31 cellular contexts compared by ENCODE assay signal in genomic region chr17:58158181-58158580, GRCh38. TPM values are rescaled to one million over a fixed set of nuclear protein-coding genes. Genes with fewer than 3 reads are reported as not detected.
"Had no signal": no experiment of that assay in that cellular context is flagged by ENCODE, and none has a peak within 500 bp of the region (broad histone marks: within the 10 kb centered on the region; RNA-seq: fewer than 3 reads in every experiment).

No MANE protein-coding gene starts in this region.

- DNase-seq: activated CD4-positive, alpha-beta T cell treated with anti-CD3 and anti-CD28 coated beads, Interleukin-2, amount 10 ng/mL, durations not matched to agents 24 days and 14 days; activated CD4-positive, CD25-positive, alpha-beta regulatory T cell; activated CD4-positive, CD25-positive, alpha-beta regulatory T cell treated with anti-CD3 and anti-CD28 coated beads, Interleukin-2, amount 50 U/mL, for 72 hours; activated CD8-positive, alpha-beta memory T cell treated with anti-CD3 and anti-CD28 coated beads, Interleukin-2, amount 10 ng/mL, durations not matched to agents 7 days and 5 days; activated CD8-positive, alpha-beta memory T cell treated with anti-CD3 and anti-CD28 coated beads, Interleukin-2, amount 50 U/mL, for 4 hours; activated CD8-positive, alpha-beta T cell treated with anti-CD3 and anti-CD28 coated beads, Interleukin-2, amount 10 ng/mL, durations not matched to agents 7 days and 5 days; activated gamma-delta T cell; activated naive CD4-positive, alpha-beta T cell treated with anti-CD3 and anti-CD28 coated beads, Interleukin-2, amount 10 ng/mL, durations not matched to agents 7 days and 5 days; activated T-cell treated with anti-CD3 and anti-CD28 coated beads, Interleukin-2, amount 50 U/mL, for 1 hour; central memory CD4-positive, alpha-beta T cell; effector memory CD4-positive, alpha-beta T cell; erythroblast; foreskin keratinocyte; gastrocnemius medialis; heart right ventricle had no signal

- H3K27ac ChIP-seq: ascending aorta, breast epithelium, cardiac muscle cell, coronary artery, dorsolateral prefrontal cortex, esophagus muscularis mucosa, foreskin keratinocyte, gastrocnemius medialis, heart right ventricle had no signal

- H3K27me3 ChIP-seq: ascending aorta had no signal

- H3K27me3 Mint-ChIP-seq: activated CD4-positive, alpha-beta memory T cell treated with anti-CD3 and anti-CD28 coated beads for 36 hours; activated CD4-positive, alpha-beta T cell treated with anti-CD3 and anti-CD28 coated beads for 36 hours; activated naive CD8-positive, alpha-beta T cell treated with anti-CD3 and anti-CD28 coated beads for 36 hours had no signal

- ATAC-seq: gastrocnemius medialis had no signal

- H3K36me3 Mint-ChIP-seq: activated CD4-positive, alpha-beta memory T cell treated with anti-CD3 and anti-CD28 coated beads for 36 hours; activated naive CD8-positive, alpha-beta T cell treated with anti-CD3 and anti-CD28 coated beads for 36 hours; brain had no signal

- H3K36me3 ChIP-seq: ascending aorta, breast epithelium, cardiac muscle cell, esophagus muscularis mucosa, gastrocnemius medialis, heart right ventricle had no signal

- H3K4me1 ChIP-seq: ascending aorta, breast epithelium, foreskin keratinocyte had no signal

- H3K9me3 Mint-ChIP-seq: activated CD4-positive, alpha-beta memory T cell treated with anti-CD3 and anti-CD28 coated beads for 36 hours; activated T-helper 1 cell treated with anti-CD3 and anti-CD28 coated beads, Interleukin-12 subunit alpha, Interleukin-12 subunit beta, Interleukin-2, Interleukin-4 antibody, amounts not matched to agents 30 ng/mL and 10 ng/mL and 1 ng/mL, durations not matched to agents 14 hours and 24 hours and 36 hours; dendritic cell treated with granulocyte-macrophage colony-stimulating factor and Interleukin-4, amounts not matched to agents 40 ng/mL and 50 ng/mL, for 4 days had no signal

- H3K9me3 ChIP-seq: ascending aorta, esophagus muscularis mucosa, gastrocnemius medialis, heart right ventricle had no signal

RNA-seq across cellular contexts. Expression of gene OR4D2, which starts 8.6 kb away (rescaled TPM):
- total RNA-seq: activated CD4-positive, alpha-beta memory T cell treated with anti-CD3 and anti-CD28 coated beads for 36 hours; activated CD4-positive, alpha-beta T cell treated with anti-CD3 and anti-CD28 coated beads for 36 hours; activated CD4-positive, alpha-beta T cell treated with anti-CD3 and anti-CD28 coated beads, Interleukin-2, amount 10 ng/mL, durations not matched to agents 24 days and 14 days; activated CD8-positive, alpha-beta memory T cell treated with anti-CD3 and anti-CD28 coated beads for 36 hours; activated CD8-positive, alpha-beta memory T cell treated with anti-CD3 and anti-CD28 coated beads, Interleukin-2, amount 10 ng/mL, durations not matched to agents 7 days and 5 days; activated CD8-positive, alpha-beta T cell treated with anti-CD3 and anti-CD28 coated beads, Interleukin-2, amount 10 ng/mL, durations not matched to agents 7 days and 5 days; activated naive CD8-positive, alpha-beta T cell treated with anti-CD3 and anti-CD28 coated beads for 36 hours; activated T-helper 1 cell treated with anti-CD3 and anti-CD28 coated beads, Interleukin-12 subunit alpha, Interleukin-12 subunit beta, Interleukin-2, Interleukin-4 antibody, amounts not matched to agents 30 ng/mL and 10 ng/mL and 1 ng/mL, durations not matched to agents 14 hours and 24 hours and 36 hours; ascending aorta; breast epithelium; cardiac muscle cell; cerebellum; dorsolateral prefrontal cortex; esophagus muscularis mucosa; foreskin keratinocyte; gastrocnemius medialis; glomerular endothelial cell; heart right ventricle; T-helper 1 cell treated with Interleukin-12 subunit alpha and Interleukin-12 subunit beta and Interleukin-4 antibody, amounts not matched to agents 30 ng/mL and 1 ng/mL, for 36 hours had no signal
- polyA plus RNA-seq: cardiac muscle cell, foreskin keratinocyte, heart right ventricle had no signal

RNA-seq across cellular contexts. Expression of gene OR4D1, which starts 10.0 kb away (rescaled TPM):
- total RNA-seq: ascending aorta, breast epithelium, cardiac muscle cell, esophagus muscularis mucosa, foreskin keratinocyte, gastrocnemius medialis, glomerular endothelial cell had no signal
- polyA plus RNA-seq: cardiac muscle cell, foreskin keratinocyte, heart right ventricle had no signal

RNA-seq across cellular contexts. Expression of gene EPX, which starts 34.3 kb away (rescaled TPM):
- total RNA-seq: activated CD4-positive, alpha-beta memory T cell treated with anti-CD3 and anti-CD28 coated beads for 36 hours; activated CD4-positive, alpha-beta T cell treated with anti-CD3 and anti-CD28 coated beads for 36 hours; activated CD4-positive, alpha-beta T cell treated with anti-CD3 and anti-CD28 coated beads, Interleukin-2, amount 10 ng/mL, durations not matched to agents 24 days and 14 days; activated CD8-positive, alpha-beta memory T cell treated with anti-CD3 and anti-CD28 coated beads for 36 hours; activated CD8-positive, alpha-beta memory T cell treated with anti-CD3 and anti-CD28 coated beads, Interleukin-2, amount 10 ng/mL, durations not matched to agents 7 days and 5 days; activated CD8-positive, alpha-beta T cell treated with anti-CD3 and anti-CD28 coated beads, Interleukin-2, amount 10 ng/mL, durations not matched to agents 7 days and 5 days; activated naive CD8-positive, alpha-beta T cell treated with anti-CD3 and anti-CD28 coated beads for 36 hours; activated T-helper 1 cell treated with anti-CD3 and anti-CD28 coated beads, Interleukin-12 subunit alpha, Interleukin-12 subunit beta, Interleukin-2, Interleukin-4 antibody, amounts not matched to agents 30 ng/mL and 10 ng/mL and 1 ng/mL, durations not matched to agents 14 hours and 24 hours and 36 hours; ascending aorta; breast epithelium; cardiac muscle cell; dorsolateral prefrontal cortex; esophagus muscularis mucosa; foreskin keratinocyte; gastrocnemius medialis; glomerular endothelial cell; heart right ventricle; T-helper 1 cell treated with Interleukin-12 subunit alpha and Interleukin-12 subunit beta and Interleukin-4 antibody, amounts not matched to agents 30 ng/mL and 1 ng/mL, for 36 hours had no signal
- polyA plus RNA-seq: cardiac muscle cell, foreskin keratinocyte, heart right ventricle had no signal
